26 cellular contexts compared by ENCODE assay signal in genomic region chr2:95138702-95139101, GRCh38.
"Had no signal": no experiment of that assay in that cellular context is flagged by ENCODE, and none has a peak within 500 bp of the region (broad histone marks: within the 10 kb centered on the region; RNA-seq: fewer than 3 reads in every experiment).

No MANE protein-coding gene starts in this region.

- H3K27me3 Mint-ChIP-seq: effector memory CD8-positive, alpha-beta T cell; memory B cell; naive B cell had no signal

- H3K27ac Mint-ChIP-seq: dendritic cell treated with granulocyte-macrophage colony-stimulating factor and Interleukin-4, amounts not matched to agents 40 ng/mL and 50 ng/mL, for 4 days; effector memory CD8-positive, alpha-beta T cell; endodermal cell; immature natural killer cell; memory B cell; mesothelial cell of epicardium; naive B cell had no signal

- H3K4me1 Mint-ChIP-seq: endodermal cell, immature natural killer cell, memory B cell, mesothelial cell of epicardium, naive B cell had no signal

- ATAC-seq: effector memory CD8-positive, alpha-beta T cell; foreskin keratinocyte; gastroesophageal sphincter; heart left ventricle; left colon; left lobe of liver; mucosa of descending colon had no signal

- H3K4me3 Mint-ChIP-seq: dendritic cell treated with granulocyte-macrophage colony-stimulating factor and Interleukin-4, amounts not matched to agents 40 ng/mL and 50 ng/mL, for 4 days; effector memory CD8-positive, alpha-beta T cell; endodermal cell; immature natural killer cell; memory B cell; mesothelial cell of epicardium; naive B cell had no signal

- H3K36me3 ChIP-seq: colonic mucosa had no signal

- H3K4me3 ChIP-seq: colonic mucosa, esophagus muscularis mucosa, gastroesophageal sphincter, heart left ventricle, hepatocyte, left ventricle myocardium inferior, lung, mucosa of descending colon had no signal

- H3K4me1 ChIP-seq: colonic mucosa, esophagus muscularis mucosa, foreskin keratinocyte, gastroesophageal sphincter, heart left ventricle, left ventricle myocardium inferior had no signal

- H3K9me3 ChIP-seq: colonic mucosa had no signal

- H3K27ac ChIP-seq: colonic mucosa, esophagus muscularis mucosa, foreskin keratinocyte, gastroesophageal sphincter, heart left ventricle, hepatocyte, left ventricle myocardium inferior had no signal

- H3K27me3 ChIP-seq: colonic mucosa, esophagus muscularis mucosa, foreskin keratinocyte, gastroesophageal sphincter, heart left ventricle, hepatocyte had no signal

- DNase-seq: colonic mucosa; cortex of kidney; effector CD8-positive, alpha-beta T cell; effector memory CD8-positive, alpha-beta T cell; endodermal cell; foreskin keratinocyte; heart left ventricle; hypothalamus; immature natural killer cell; islet precursor cell; kidney; kidney glomerular epithelial cell; left colon; left ventricle myocardium inferior; mammary epithelial cell; mesendoderm; mucosa of descending colon; naive B cell had no signal
